27 cellular contexts compared by ENCODE assay signal in the genomic region with DNA sequence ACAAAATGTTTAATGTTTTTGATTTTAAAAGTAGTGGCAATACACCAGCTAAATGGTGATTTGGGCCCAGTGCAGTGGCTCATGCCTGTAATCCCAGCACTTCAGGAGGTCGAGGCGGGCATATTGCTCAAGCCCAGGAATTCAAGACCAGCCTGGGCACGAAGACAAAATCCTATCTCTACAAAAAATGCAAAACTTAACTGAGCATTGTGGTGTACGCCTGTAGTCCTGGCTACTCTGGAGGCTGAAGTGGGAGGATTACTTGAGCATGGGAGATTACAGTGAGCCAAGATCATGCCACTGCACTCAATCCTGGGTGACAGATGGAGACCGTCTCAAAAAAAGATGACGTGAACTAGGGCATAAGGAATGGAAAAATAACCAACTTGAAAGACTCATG. TPM values are rescaled to one million over a fixed set of nuclear protein-coding genes. Genes with fewer than 3 reads are reported as not detected.
DNase-seq lines count a peak whose midpoint lies in the region; ATAC-seq, FAIRE-seq and TF ChIP-seq lines count a peak whose summit lies in the region.
"Had no signal": no experiment of that assay in that cellular context is flagged by ENCODE, and none has a peak within 500 bp of the region (broad histone marks: within the 10 kb centered on the region; RNA-seq: fewer than 3 reads in every experiment).

No MANE protein-coding gene starts in this region.

- TF ChIP-seq POLR2A in HepG2 (IDR thresholded peaks at IDR 0.05; ENCODE audit: insufficient read depth in 1 of 2, low read depth in 2 of 2, low read length in 2 of 2) (no peak), right lobe of liver (IDR thresholded peaks at IDR 0.05) (no peak), vagina (IDR thresholded peaks at IDR 0.05) (no peak)

- intact Hi-C loops in HepG2 (cut with micrococcal nuclease; ENCODE audit: unreplicated experiment) (no loop called here), right lobe of liver (cut with DNase I) (no loop called here), vagina (cut with DNase I) (no loop called here)

- H3K27me3 ChIP-seq in HepG2 (ENCODE audit: control insufficient read depth in 1 of 2, insufficient read depth in 2 of 2, low read length in 2 of 2) (no peaks in the 10 kb centered on the region; a peak in 1 of 5 replicates), right lobe of liver (no peaks in the 10 kb centered on the region), vagina (no peaks in the 10 kb centered on the region)
- H3K27me3 ChIP-seq: colonic mucosa, hepatocyte, uterus had no signal

- ATAC-seq in HepG2 (no peak), right lobe of liver (no peak), HG03045 (IDR thresholded peaks at IDR 0.05; ENCODE audit: unreplicated experiment) (no peak)
- ATAC-seq: effector memory CD8-positive, alpha-beta T cell; esophagus mucosa; left lobe of liver had no signal

- H3K4me2 ChIP-seq in HepG2 (ENCODE audit: low read depth, low read length), result no peak overlapping the region
- H3K4me2 ChIP-seq: hepatocyte, SK-N-SH had no signal

- TF ChIP-seq CTCF in HepG2 (CRISPR knock-in tag; IDR thresholded peaks at IDR 0.05) (no peak), right lobe of liver (IDR thresholded peaks at IDR 0.05) (no peak), RWPE1 (conservative IDR thresholded peaks at IDR 0.05; ENCODE audit: low read depth) (no peak), epithelial cell of esophagus (IDR thresholded peaks at IDR 0.05; ENCODE audit: insufficient read depth, low read depth, low read length, missing control alignments) (no peak), vagina (IDR thresholded peaks at IDR 0.05) (no peak)

- H3K4me1 ChIP-seq in HepG2 (ENCODE audit: insufficient read depth, low read length) (peaks cover 34% of the 10 kb centered on the region), right lobe of liver (no peaks in the 10 kb centered on the region), vagina (peaks cover 14% of the 10 kb centered on the region)
- H3K4me1 ChIP-seq: colonic mucosa, uterus had no signal

- no peaks in the 10 kb centered on the region for H3K9me3 ChIP-seq in HepG2 (ENCODE audit: low read length)
- H3K9me3 ChIP-seq in right lobe of liver, result no peaks in the 10 kb centered on the region
- no peaks in the 10 kb centered on the region for H3K9me3 ChIP-seq in vagina
- H3K9me3 ChIP-seq: colonic mucosa, SK-N-SH, uterus had no signal

- H4K20me1 ChIP-seq in HepG2 (ENCODE audit: insufficient read depth, low read length), result no peaks in the 10 kb centered on the region; the same call in 1 of the 2 replicates

- peaks cover 28% of the 10 kb centered on the region for H3K79me2 ChIP-seq in HepG2 (ENCODE audit: insufficient read depth, low read length)

- TF ChIP-seq RAD21 in HepG2 (CRISPR knock-in tag; IDR thresholded peaks at IDR 0.05), result no peak

- no peak for FAIRE-seq in HepG2 (lab: Jason Lieb, UNC)
- FAIRE-seq: frontal cortex, small intestine had no signal

- POLR2A ChIA-PET in HepG2 (lab: Yijun Ruan, JAX), result no interaction called here
- POLR2A ChIA-PET in RWPE1 (lab: Yijun Ruan, JAX; ENCODE audit: low non-redundant PET), result no interaction called here

- no TSS peak for BruUV-seq in HepG2 (replicated peaks; lab: Mats Ljungman, UMichigan)

- CTCF ChIA-PET in HepG2 (lab: Yijun Ruan, JAX; ENCODE audit: low intra/inter-chr PET ratio, low total read pairs), result no interaction called here
- CTCF ChIA-PET in RWPE1 (lab: Yijun Ruan, JAX), result no interaction called here

- 94% methylated on average over 6 of the region's 6 CpGs for WGBS in HepG2 (ENCODE audit: low lambda C conversion rate)
- 86% methylated on average over 4 of the region's 6 CpGs for WGBS in right lobe of liver (ENCODE audit: insufficient coverage, low coverage, low lambda C conversion rate, missing lambda C conversion rate)

- H3K4me3 ChIP-seq in HepG2 (replicated peaks in 1 of 3; ENCODE audit: insufficient read depth in 1 of 3, low read depth in 2 of 3, low read length in 3 of 3) (no peak overlapping the region), right lobe of liver (no peak overlapping the region), epithelial cell of esophagus (ENCODE audit: low read length) (no peak overlapping the region), vagina (no peak overlapping the region)
- H3K4me3 ChIP-seq: colonic mucosa, hepatocyte, uterus had no signal

- no peak for TF ChIP-seq EP300 in HepG2 (IDR thresholded peaks at IDR 0.05; ENCODE audit: low read depth in 2 of 2, low read length in 2 of 2)
- no peak for TF ChIP-seq EP300 in HepG2 (CRISPR knock-in tag; IDR thresholded peaks at IDR 0.05; ENCODE audit: borderline replicate concordance)

- H3K9ac ChIP-seq in HepG2 (ENCODE audit: insufficient read depth, low read depth, low read length), result no peak overlapping the region
- H3K9ac ChIP-seq: SK-N-SH had no signal

- no peak overlapping the region for H3K27ac ChIP-seq in HepG2 (ENCODE audit: extremely low read length, insufficient read depth, low read length)
- H3K27ac ChIP-seq in right lobe of liver, result no peak overlapping the region
- H3K27ac ChIP-seq in RWPE1, result peak overlapping the region; percentile 59
- no peak overlapping the region for H3K27ac ChIP-seq in vagina
- H3K27ac ChIP-seq: colonic mucosa, hepatocyte, uterus had no signal

- DNase-seq in HepG2 (ENCODE audit: low spot score), result no peak
- DNase-seq in right lobe of liver, result no peak
- DNase-seq in RWPE1 (ENCODE audit: low spot score), result no peak
- peak; percentile 73 for DNase-seq in epithelial cell of esophagus (ENCODE audit: low read depth)
- no peak for DNase-seq in vagina (ENCODE audit: extremely low spot score in 2 of 2)
- DNase-seq in NCI-H2227 (lab: John Stamatoyannopoulos, UW; ENCODE audit: unreplicated experiment), result no peak
- DNase-seq: activated B cell treated with CpG ODN at 0.5 μM for 24 hours; activated CD4-positive, alpha-beta T cell treated with anti-CD3 and anti-CD28 coated beads, Interleukin-2, amount 50 U/mL, for 48 hours; activated gamma-delta T cell treated with Interleukin-2 at 50 U/mL for 16 hours; activated T-cell treated with anti-CD3 and anti-CD28 coated beads for 4 hours; amniotic stem cell; colonic mucosa; DMS153; effector memory CD8-positive, alpha-beta T cell; naive B cell; NCI-H1417; NCI-H510A treated with DMSO at 0.1 percent for 48 hours; RPMI8226; SK-N-SH; small intestine; stimulated activated CD4-positive, alpha-beta T cell treated with anti-CD3 and anti-CD28 coated beads, Interleukin-2, amount 100 ng/mL, for 24 hours; uterus had no signal

- peaks cover 1 to 14% of the 10 kb centered on the region in 2 experiments; a peak in 2 of 5 replicates for H3K36me3 ChIP-seq in HepG2 (replicated peaks in 1 of 2; ENCODE audit: control insufficient read depth in 1 of 2, insufficient read depth in 2 of 2, low read length in 2 of 2)
- H3K36me3 ChIP-seq in right lobe of liver, result peaks cover 0 to 10% (median 5%) of the 10 kb centered on the region in 4 donors
- H3K36me3 ChIP-seq in vagina, result peaks cover 0 to 20% of the 10 kb centered on the region in 2 donors
- H3K36me3 ChIP-seq: colonic mucosa, uterus had no signal

- in situ Hi-C loops in HepG2 (cut with HindIII; ENCODE audit: extremely low pct_ligation_motif_present, low pct_unique_long_range_greater_than_20kb), result no loop called here

- no peak overlapping the region for H2AFZ ChIP-seq in HepG2 (ENCODE audit: low read length)
- H2AFZ ChIP-seq: hepatocyte had no signal

RNA-seq across cellular contexts. Expression of a gene that starts 4.7 kb away (rescaled TPM):
- total RNA-seq in HepG2 (2016; rRNA removed; fragmentation: Illumina TruSeq; extraction: Trizol) (294 and 383 TPM in 2 replicates), right lobe of liver (100 to 1,000 TPM in 2 of 6 experiments, 10 to 100 TPM in 4; 67.4 to 157 (median 82.7) TPM), vagina (208 TPM)
- total RNA-seq in HepG2 (2016; cell fraction: cytosol; rRNA removed; fragmentation: Illumina TruSeq; extraction: Trizol; ENCODE audit: low read depth), result 88.6 and 90.1 TPM in 2 replicates
- total RNA-seq in HepG2 (2016; cell fraction: insoluble cytoplasmic fraction; rRNA removed; fragmentation: Illumina TruSeq; extraction: Trizol), result 283 and 392 TPM in 2 replicates
- total RNA-seq in HepG2 (2016; cell fraction: membrane; rRNA removed; fragmentation: Illumina TruSeq; extraction: Trizol), result 101 and 102 TPM in 2 replicates
- 94.7 and 104 TPM in 2 replicates for total RNA-seq in HepG2 (2016; cell fraction: nucleus; rRNA removed; fragmentation: Illumina TruSeq; extraction: Trizol)
- polyA plus RNA-seq in HepG2 (2011; rRNA removed), result 84.2 and 90.0 TPM in 2 replicates
- 86.6 and 126 TPM in 2 replicates for polyA plus RNA-seq in HepG2 (2011; cell fraction: cytosol; rRNA removed)
- 25.3 and 33.1 TPM in 2 replicates for polyA plus RNA-seq in HepG2 (2011; cell fraction: nucleus; rRNA removed)
- 175 and 257 TPM in 2 replicates for polyA plus RNA-seq in HepG2 (2012)
- polyA plus RNA-seq in HepG2 (2016; cell fraction: cytosol; fragmentation: Illumina TruSeq; extraction: Trizol; ENCODE audit: low read depth), result 98.6 and 103 TPM in 2 replicates
- polyA plus RNA-seq in HepG2 (2016; cell fraction: insoluble cytoplasmic fraction; fragmentation: Illumina TruSeq; extraction: Trizol; ENCODE audit: low read depth), result 442 and 461 TPM in 2 replicates
- 108 and 109 TPM in 2 replicates for polyA plus RNA-seq in HepG2 (2016; cell fraction: membrane; fragmentation: Illumina TruSeq; extraction: Trizol; ENCODE audit: low read depth)
- 176 and 178 TPM in 2 replicates for polyA plus RNA-seq in HepG2 (2016; cell fraction: nucleus; fragmentation: Illumina TruSeq; extraction: Trizol; ENCODE audit: insufficient read depth, low read depth)
- polyA minus RNA-seq in HepG2 (2011; rRNA and poly(A)+ RNA removed; ENCODE audit: low replicate concordance), result 4.9 and 21.4 TPM in 2 replicates
- polyA minus RNA-seq in HepG2 (2011; cell fraction: cytosol; rRNA and poly(A)+ RNA removed), result 35.3 and 38.6 TPM in 2 replicates
- 19.6 and 28.7 TPM in 2 replicates for polyA minus RNA-seq in HepG2 (2011; cell fraction: nucleus; rRNA and poly(A)+ RNA removed)

RNA-seq across cellular contexts. Expression of a gene that starts 4.8 kb away (rescaled TPM):
- total RNA-seq in HepG2 (2016; rRNA removed; fragmentation: Illumina TruSeq; extraction: Trizol) (47.2 and 51.9 TPM in 2 replicates), right lobe of liver (10 to 100 TPM; 26.1 to 37.0 (median 30.5) TPM), vagina (11.3 TPM)
- total RNA-seq in HepG2 (2016; cell fraction: cytosol; rRNA removed; fragmentation: Illumina TruSeq; extraction: Trizol; ENCODE audit: low read depth), result 11.1 and 14.0 TPM in 2 replicates
- total RNA-seq in HepG2 (2016; cell fraction: insoluble cytoplasmic fraction; rRNA removed; fragmentation: Illumina TruSeq; extraction: Trizol), result 50.9 and 51.9 TPM in 2 replicates
- 47.8 and 48.8 TPM in 2 replicates for total RNA-seq in HepG2 (2016; cell fraction: membrane; rRNA removed; fragmentation: Illumina TruSeq; extraction: Trizol)
- total RNA-seq in HepG2 (2016; cell fraction: nucleus; rRNA removed; fragmentation: Illumina TruSeq; extraction: Trizol), result 35.6 and 35.7 TPM in 2 replicates
- polyA plus RNA-seq in HepG2 (2011; rRNA removed), result 12.4 and 12.9 TPM in 2 replicates
- 11.6 and 13.5 TPM in 2 replicates for polyA plus RNA-seq in HepG2 (2011; cell fraction: cytosol; rRNA removed)
- 4.6 and 5.3 TPM in 2 replicates for polyA plus RNA-seq in HepG2 (2011; cell fraction: nucleus; rRNA removed)
- 4.2 and 5.5 TPM in 2 replicates for polyA plus RNA-seq in HepG2 (2012)
- polyA plus RNA-seq in HepG2 (2016; cell fraction: cytosol; fragmentation: Illumina TruSeq; extraction: Trizol; ENCODE audit: low read depth), result 9.6 and 11.4 TPM in 2 replicates
- polyA plus RNA-seq in HepG2 (2016; cell fraction: insoluble cytoplasmic fraction; fragmentation: Illumina TruSeq; extraction: Trizol; ENCODE audit: low read depth), result 42.7 and 53.6 TPM in 2 replicates
- polyA plus RNA-seq in HepG2 (2016; cell fraction: membrane; fragmentation: Illumina TruSeq; extraction: Trizol; ENCODE audit: low read depth), result 30.4 and 34.7 TPM in 2 replicates
- polyA plus RNA-seq in HepG2 (2016; cell fraction: nucleus; fragmentation: Illumina TruSeq; extraction: Trizol; ENCODE audit: insufficient read depth, low read depth), result 41.5 and 42.4 TPM in 2 replicates
- 13.7 and 21.0 TPM in 2 replicates for polyA minus RNA-seq in HepG2 (2011; rRNA and poly(A)+ RNA removed; ENCODE audit: low replicate concordance)
- 14.9 and 15.9 TPM in 2 replicates for polyA minus RNA-seq in HepG2 (2011; cell fraction: cytosol; rRNA and poly(A)+ RNA removed)
- 10.3 and 10.8 TPM in 2 replicates for polyA minus RNA-seq in HepG2 (2011; cell fraction: nucleus; rRNA and poly(A)+ RNA removed)

RNA-seq across cellular contexts. Expression of a gene that starts 17.0 kb away (rescaled TPM):
- total RNA-seq in HepG2 (2016; rRNA removed; fragmentation: Illumina TruSeq; extraction: Trizol) (36.2 and 49.8 TPM in 2 replicates), right lobe of liver (1 to 10 TPM; 3.1 to 5.6 (median 4.3) TPM), vagina (3.7 TPM)
- total RNA-seq in HepG2 (2016; cell fraction: cytosol; rRNA removed; fragmentation: Illumina TruSeq; extraction: Trizol; ENCODE audit: low read depth), result 25.3 and 29.2 TPM in 2 replicates
- 37.2 and 49.2 TPM in 2 replicates for total RNA-seq in HepG2 (2016; cell fraction: insoluble cytoplasmic fraction; rRNA removed; fragmentation: Illumina TruSeq; extraction: Trizol)
- 30.8 and 32.4 TPM in 2 replicates for total RNA-seq in HepG2 (2016; cell fraction: membrane; rRNA removed; fragmentation: Illumina TruSeq; extraction: Trizol)
- total RNA-seq in HepG2 (2016; cell fraction: nucleus; rRNA removed; fragmentation: Illumina TruSeq; extraction: Trizol), result 18.7 and 21.3 TPM in 2 replicates
- polyA plus RNA-seq in HepG2 (2011; rRNA removed), result 3.9 and 7.0 TPM in 2 replicates
- 4.2 and 4.3 TPM in 2 replicates for polyA plus RNA-seq in HepG2 (2011; cell fraction: cytosol; rRNA removed)
- 1.9 and 2.1 TPM in 2 replicates for polyA plus RNA-seq in HepG2 (2011; cell fraction: nucleus; rRNA removed)
- 4.8 and 6.0 TPM in 2 replicates for polyA plus RNA-seq in HepG2 (2012)
- polyA plus RNA-seq in HepG2 (2016; cell fraction: cytosol; fragmentation: Illumina TruSeq; extraction: Trizol; ENCODE audit: low read depth), result 14.3 and 17.0 TPM in 2 replicates
- 36.2 and 39.0 TPM in 2 replicates for polyA plus RNA-seq in HepG2 (2016; cell fraction: insoluble cytoplasmic fraction; fragmentation: Illumina TruSeq; extraction: Trizol; ENCODE audit: low read depth)
- polyA plus RNA-seq in HepG2 (2016; cell fraction: membrane; fragmentation: Illumina TruSeq; extraction: Trizol; ENCODE audit: low read depth), result 16.8 and 17.0 TPM in 2 replicates
- 17.4 and 22.9 TPM in 2 replicates for polyA plus RNA-seq in HepG2 (2016; cell fraction: nucleus; fragmentation: Illumina TruSeq; extraction: Trizol; ENCODE audit: insufficient read depth, low read depth)
- polyA minus RNA-seq in HepG2 (2011; rRNA and poly(A)+ RNA removed; ENCODE audit: low replicate concordance), result 6.5 and 13.4 TPM in 2 replicates
- 3.0 and 4.6 TPM in 2 replicates for polyA minus RNA-seq in HepG2 (2011; cell fraction: cytosol; rRNA and poly(A)+ RNA removed)
- polyA minus RNA-seq in HepG2 (2011; cell fraction: nucleus; rRNA and poly(A)+ RNA removed), result 9.0 and 10.3 TPM in 2 replicates

RNA-seq across cellular contexts. Expression of a gene that starts 19.3 kb away (rescaled TPM):
- 13.6 and 17.9 TPM in 2 replicates for total RNA-seq in HepG2 (2016; rRNA removed; fragmentation: Illumina TruSeq; extraction: Trizol)
- total RNA-seq in HepG2 (2016; cell fraction: cytosol; rRNA removed; fragmentation: Illumina TruSeq; extraction: Trizol; ENCODE audit: low read depth), result 4.8 and 5.7 TPM in 2 replicates
- total RNA-seq in HepG2 (2016; cell fraction: insoluble cytoplasmic fraction; rRNA removed; fragmentation: Illumina TruSeq; extraction: Trizol), result 14.5 and 17.7 TPM in 2 replicates
- 10.8 and 12.3 TPM in 2 replicates for total RNA-seq in HepG2 (2016; cell fraction: membrane; rRNA removed; fragmentation: Illumina TruSeq; extraction: Trizol)
- 7.0 and 8.3 TPM in 2 replicates for total RNA-seq in HepG2 (2016; cell fraction: nucleus; rRNA removed; fragmentation: Illumina TruSeq; extraction: Trizol)
- polyA plus RNA-seq in HepG2 (2011; rRNA removed), result 6.1 TPM in 2 replicates
- polyA plus RNA-seq in HepG2 (2011; cell fraction: cytosol; rRNA removed), result 4.9 and 5.2 TPM in 2 replicates
- 2.5 and 2.7 TPM in 2 replicates for polyA plus RNA-seq in HepG2 (2011; cell fraction: nucleus; rRNA removed)
- polyA plus RNA-seq in HepG2 (2012), result 7.4 and 8.1 TPM in 2 replicates
- 3.3 and 4.7 TPM in 2 replicates for polyA plus RNA-seq in HepG2 (2016; cell fraction: cytosol; fragmentation: Illumina TruSeq; extraction: Trizol; ENCODE audit: low read depth)
- polyA plus RNA-seq in HepG2 (2016; cell fraction: insoluble cytoplasmic fraction; fragmentation: Illumina TruSeq; extraction: Trizol; ENCODE audit: low read depth), result 17.1 and 19.1 TPM in 2 replicates
- polyA plus RNA-seq in HepG2 (2016; cell fraction: membrane; fragmentation: Illumina TruSeq; extraction: Trizol; ENCODE audit: low read depth), result 7.1 and 7.4 TPM in 2 replicates
- 9.5 and 10.7 TPM in 2 replicates for polyA plus RNA-seq in HepG2 (2016; cell fraction: nucleus; fragmentation: Illumina TruSeq; extraction: Trizol; ENCODE audit: insufficient read depth, low read depth)
- 2.7 and 3.1 TPM in 2 replicates for polyA minus RNA-seq in HepG2 (2011; rRNA and poly(A)+ RNA removed; ENCODE audit: low replicate concordance)
- 3.6 and 4.2 TPM in 2 replicates for polyA minus RNA-seq in HepG2 (2011; cell fraction: cytosol; rRNA and poly(A)+ RNA removed)
- 3.1 and 4.5 TPM in 2 replicates for polyA minus RNA-seq in HepG2 (2011; cell fraction: nucleus; rRNA and poly(A)+ RNA removed)
- total RNA-seq in right lobe of liver, result 1 to 10 TPM; 2.6 to 9.7 (median 6.0) TPM
- total RNA-seq in vagina, result 7.9 TPM

RNA-seq across cellular contexts. Expression of a gene that starts 29.6 kb away (rescaled TPM):
- total RNA-seq in HepG2 (2016; rRNA removed; fragmentation: Illumina TruSeq; extraction: Trizol), result 3,901 and 4,303 TPM in 2 replicates
- 8,184 and 8,598 TPM in 2 replicates for total RNA-seq in HepG2 (2016; cell fraction: cytosol; rRNA removed; fragmentation: Illumina TruSeq; extraction: Trizol; ENCODE audit: low read depth)
- 4,185 and 4,312 TPM in 2 replicates for total RNA-seq in HepG2 (2016; cell fraction: insoluble cytoplasmic fraction; rRNA removed; fragmentation: Illumina TruSeq; extraction: Trizol)
- 10,515 and 11,473 TPM in 2 replicates for total RNA-seq in HepG2 (2016; cell fraction: membrane; rRNA removed; fragmentation: Illumina TruSeq; extraction: Trizol)
- total RNA-seq in HepG2 (2016; cell fraction: nucleus; rRNA removed; fragmentation: Illumina TruSeq; extraction: Trizol), result 1,563 and 1,683 TPM in 2 replicates
- 7,896 and 8,215 TPM in 2 replicates for polyA plus RNA-seq in HepG2 (2011; rRNA removed)
- 23,106 and 23,761 TPM in 2 replicates for polyA plus RNA-seq in HepG2 (2011; cell fraction: cytosol; rRNA removed)
- 3,131 and 3,133 TPM in 2 replicates for polyA plus RNA-seq in HepG2 (2011; cell fraction: nucleus; rRNA removed)
- polyA plus RNA-seq in HepG2 (2012), result 7,846 and 11,802 TPM in 2 replicates
- 7,461 and 7,652 TPM in 2 replicates for polyA plus RNA-seq in HepG2 (2016; cell fraction: cytosol; fragmentation: Illumina TruSeq; extraction: Trizol; ENCODE audit: low read depth)
- polyA plus RNA-seq in HepG2 (2016; cell fraction: insoluble cytoplasmic fraction; fragmentation: Illumina TruSeq; extraction: Trizol; ENCODE audit: low read depth), result 2,305 and 2,788 TPM in 2 replicates
- polyA plus RNA-seq in HepG2 (2016; cell fraction: membrane; fragmentation: Illumina TruSeq; extraction: Trizol; ENCODE audit: low read depth), result 6,369 and 7,188 TPM in 2 replicates
- polyA plus RNA-seq in HepG2 (2016; cell fraction: nucleus; fragmentation: Illumina TruSeq; extraction: Trizol; ENCODE audit: insufficient read depth, low read depth), result 1,882 and 2,182 TPM in 2 replicates
- 1,545 and 1,558 TPM in 2 replicates for polyA minus RNA-seq in HepG2 (2011; rRNA and poly(A)+ RNA removed; ENCODE audit: low replicate concordance)
- polyA minus RNA-seq in HepG2 (2011; cell fraction: cytosol; rRNA and poly(A)+ RNA removed), result 502 and 598 TPM in 2 replicates
- 266 and 310 TPM in 2 replicates for polyA minus RNA-seq in HepG2 (2011; cell fraction: nucleus; rRNA and poly(A)+ RNA removed)
- total RNA-seq in right lobe of liver, result 1,000 to 10,000 TPM in 2 of 6 experiments, 100 to 1,000 TPM in 4; 431 to 1,761 (median 531) TPM
- 3,080 TPM for total RNA-seq in vagina
